Comparison of ENCODE assay signal across 25 cellular contexts in genomic region chr12:43863770-43864366, GRCh38. TPM values are rescaled to one million over a fixed set of nuclear protein-coding genes. Genes with fewer than 3 reads are reported as not detected.
DNase-seq lines count a peak whose midpoint lies in the region; ATAC-seq, FAIRE-seq and TF ChIP-seq lines count a peak whose summit lies in the region.
"Had no signal": no experiment of that assay in that cellular context is flagged by ENCODE, and none has a peak within 500 bp of the region (broad histone marks: within the 10 kb centered on the region; RNA-seq: fewer than 3 reads in every experiment).

No MANE protein-coding gene starts in this region.

- H3K27me3 ChIP-seq in right lobe of liver (no peaks in the 10 kb centered on the region), HepG2 (ENCODE audit: control insufficient read depth in 1 of 2, insufficient read depth in 2 of 2, low read length in 2 of 2) (no peaks in the 10 kb centered on the region)
- H3K27me3 ChIP-seq: BLaER1 had no signal

- H3K4me1 ChIP-seq in right lobe of liver (no peaks in the 10 kb centered on the region), HepG2 (ENCODE audit: insufficient read depth, low read length) (no peaks in the 10 kb centered on the region)
- H3K4me1 ChIP-seq: BE2C, BLaER1 had no signal

- 100% methylated on average over 3 of the region's 23 CpGs for WGBS in right lobe of liver (ENCODE audit: insufficient coverage, low coverage, low lambda C conversion rate, missing lambda C conversion rate)
- 96% methylated on average over 5 of the region's 23 CpGs for WGBS in HepG2 (ENCODE audit: low lambda C conversion rate)

- no peak overlapping the region for H3K27ac ChIP-seq in right lobe of liver
- H3K27ac ChIP-seq in HepG2 (ENCODE audit: extremely low read length, insufficient read depth, low read length), result no peak overlapping the region
- H3K27ac ChIP-seq: BLaER1 had no signal

- no peak overlapping the region for H3K4me2 ChIP-seq in HepG2 (ENCODE audit: low read depth, low read length)
- H3K4me2 ChIP-seq: BLaER1 had no signal

- H3K4me3 ChIP-seq in right lobe of liver, result no peak overlapping the region
- no peak overlapping the region for H3K4me3 ChIP-seq in HepG2 (replicated peaks in 1 of 3; ENCODE audit: insufficient read depth in 1 of 3, low read depth in 2 of 3, low read length in 3 of 3)
- H3K4me3 ChIP-seq: BLaER1, GM12878 had no signal

- H2AFZ ChIP-seq in HepG2 (ENCODE audit: low read length), result no peak overlapping the region

- no peaks in the 10 kb centered on the region for H3K79me2 ChIP-seq in HepG2 (ENCODE audit: insufficient read depth, low read length)

- no peak for TF ChIP-seq POLR2A in right lobe of liver (IDR thresholded peaks at IDR 0.05)
- no peak for TF ChIP-seq POLR2A in HepG2 (IDR thresholded peaks at IDR 0.05; ENCODE audit: insufficient read depth in 1 of 2, low read depth in 2 of 2, low read length in 2 of 2)

- TF ChIP-seq RAD21 in HepG2 (CRISPR knock-in tag; IDR thresholded peaks at IDR 0.05), result no peak

- BruUV-seq in HepG2 (replicated peaks; lab: Mats Ljungman, UMichigan), result no TSS peak

- intact Hi-C loops in right lobe of liver (cut with DNase I) (no loop called here), HepG2 (cut with micrococcal nuclease; ENCODE audit: unreplicated experiment) (no loop called here)

- TF ChIP-seq CTCF in right lobe of liver (IDR thresholded peaks at IDR 0.05) (no peak), HepG2 (CRISPR knock-in tag; IDR thresholded peaks at IDR 0.05) (no peak)

- no peaks in the 10 kb centered on the region for H4K20me1 ChIP-seq in HepG2 (ENCODE audit: insufficient read depth, low read length)
- H4K20me1 ChIP-seq: BLaER1 had no signal

- DNase-seq in activated gamma-delta T cell (lab: John Stamatoyannopoulos, UW), result peak; percentile 8
- no peak for DNase-seq in activated gamma-delta T cell treated with Interleukin-2 at 50 U/mL for 16 hours
- peak in 2 of 3 donors; percentile 17 to 48 for DNase-seq in right lobe of liver
- DNase-seq in HepG2 (ENCODE audit: low spot score), result no peak
- no peak for DNase-seq in stimulated activated naive CD4-positive, alpha-beta T cell treated with Interleukin-2 at 50 U/mL for 16 hours (lab: John Stamatoyannopoulos, UW)
- DNase-seq: 8988T; ACHN; BE2C; C1 segment of cervical spinal cord; CD4-positive, alpha-beta memory T cell; CD4-positive, CD25-positive, alpha-beta regulatory T cell; CD8-positive, alpha-beta memory T cell; COR-L47; DMS 273 treated with DMSO at 0.1 percent for 48 hours; DMS153; DMS53; DMS79; DND-41; EL; GDM1 had no signal

- in situ Hi-C loops in HepG2 (cut with HindIII; ENCODE audit: extremely low pct_ligation_motif_present, low pct_unique_long_range_greater_than_20kb), result no loop called here

- H3K36me3 ChIP-seq in right lobe of liver (no peaks in the 10 kb centered on the region), HepG2 (replicated peaks in 1 of 2; ENCODE audit: control insufficient read depth in 1 of 2, insufficient read depth in 2 of 2, low read length in 2 of 2) (no peaks in the 10 kb centered on the region)
- H3K36me3 ChIP-seq: BE2C had no signal

- H3K9ac ChIP-seq in HepG2 (ENCODE audit: insufficient read depth, low read depth, low read length), result no peak overlapping the region
- H3K9ac ChIP-seq: BLaER1 had no signal

- POLR2A ChIA-PET in HepG2 (lab: Yijun Ruan, JAX), result no interaction called here

- FAIRE-seq in HepG2 (lab: Jason Lieb, UNC), result no peak
- FAIRE-seq: A204.1, GM12878, GM12892, GM18507 had no signal

- TF ChIP-seq EP300 in HepG2 (IDR thresholded peaks at IDR 0.05; ENCODE audit: low read depth in 2 of 2, low read length in 2 of 2) (no peak), HepG2 (CRISPR knock-in tag; IDR thresholded peaks at IDR 0.05; ENCODE audit: borderline replicate concordance) (no peak)

- no peaks in the 10 kb centered on the region for H3K9me3 ChIP-seq in right lobe of liver
- H3K9me3 ChIP-seq in HepG2 (ENCODE audit: low read length), result no peaks in the 10 kb centered on the region
- H3K9me3 ChIP-seq: BE2C had no signal

- CTCF ChIA-PET in HepG2 (lab: Yijun Ruan, JAX; ENCODE audit: low intra/inter-chr PET ratio, low total read pairs), result no interaction called here

- no peak for ATAC-seq in right lobe of liver
- ATAC-seq in HepG2, result no peak
- ATAC-seq: GM12878 had no signal

TF ChIP-seq in HepG2, 621 proteins besides CTCF, POLR2A, EP300 and RAD21 (continues in another document):
- TF ChIP-seq FOXO1 (CRISPR knock-in tag; IDR thresholded peaks at IDR 0.05) (no peak), SOX5 (CRISPR knock-in tag; IDR thresholded peaks at IDR 0.05; ENCODE audit: borderline replicate concordance) (no peak), MEIS2 (CRISPR knock-in tag; IDR thresholded peaks at IDR 0.05) (no peak), MED8 (CRISPR knock-in tag; IDR thresholded peaks at IDR 0.05; ENCODE audit: insufficient replicate concordance) (no peak), NCOA1 (CRISPR knock-in tag; IDR thresholded peaks at IDR 0.05) (no peak), SNAPC2 (CRISPR knock-in tag; IDR thresholded peaks at IDR 0.05) (no peak), GPN1 (CRISPR knock-in tag; IDR thresholded peaks at IDR 0.05; ENCODE audit: borderline replicate concordance) (no peak), IRF2 (CRISPR knock-in tag; IDR thresholded peaks at IDR 0.05) (no peak), POLR2G (IDR thresholded peaks at IDR 0.05; ENCODE audit: low read depth, low read length) (no peak), HDAC2 (CRISPR knock-in tag; IDR thresholded peaks at IDR 0.05) (no peak), NFATC3 (CRISPR knock-in tag; IDR thresholded peaks at IDR 0.05) (no peak), NPAS2 (CRISPR knock-in tag; IDR thresholded peaks at IDR 0.05; ENCODE audit: borderline replicate concordance) (no peak)
- TF ChIP-seq, protein P1, sequence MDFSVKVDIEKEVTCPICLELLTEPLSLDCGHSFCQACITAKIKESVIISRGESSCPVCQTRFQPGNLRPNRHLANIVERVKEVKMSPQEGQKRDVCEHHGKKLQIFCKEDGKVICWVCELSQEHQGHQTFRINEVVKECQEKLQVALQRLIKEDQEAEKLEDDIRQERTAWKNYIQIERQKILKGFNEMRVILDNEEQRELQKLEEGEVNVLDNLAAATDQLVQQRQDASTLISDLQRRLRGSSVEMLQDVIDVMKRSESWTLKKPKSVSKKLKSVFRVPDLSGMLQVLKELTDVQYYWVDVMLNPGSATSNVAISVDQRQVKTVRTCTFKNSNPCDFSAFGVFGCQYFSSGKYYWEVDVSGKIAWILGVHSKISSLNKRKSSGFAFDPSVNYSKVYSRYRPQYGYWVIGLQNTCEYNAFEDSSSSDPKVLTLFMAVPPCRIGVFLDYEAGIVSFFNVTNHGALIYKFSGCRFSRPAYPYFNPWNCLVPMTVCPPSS (IDR thresholded peaks at IDR 0.05), result no peak

RNA-seq across cellular contexts. Expression of gene TMEM117, which starts 28.0 kb away (rescaled TPM):
- total RNA-seq in right lobe of liver, result 10 to 100 TPM in 1 of 6 experiments, 1 to 10 TPM in 5; 2.4 to 15.3 (median 3.1) TPM
- total RNA-seq in HepG2 (2016; rRNA removed; fragmentation: Illumina TruSeq; extraction: Trizol), result 6.5 and 8.5 TPM in 2 replicates
- 1.9 and 2.8 TPM in 2 replicates for total RNA-seq in HepG2 (2016; cell fraction: cytosol; rRNA removed; fragmentation: Illumina TruSeq; extraction: Trizol; ENCODE audit: low read depth)
- total RNA-seq in HepG2 (2016; cell fraction: insoluble cytoplasmic fraction; rRNA removed; fragmentation: Illumina TruSeq; extraction: Trizol), result 6.7 and 8.8 TPM in 2 replicates
- total RNA-seq in HepG2 (2016; cell fraction: membrane; rRNA removed; fragmentation: Illumina TruSeq; extraction: Trizol), result 7.0 and 7.1 TPM in 2 replicates
- total RNA-seq in HepG2 (2016; cell fraction: nucleus; rRNA removed; fragmentation: Illumina TruSeq; extraction: Trizol), result 14.7 and 19.2 TPM in 2 replicates
- polyA plus RNA-seq in HepG2 (2011; rRNA removed), result 2.8 and 3.6 TPM in 2 replicates
- 1.8 and 3.4 TPM in 2 replicates for polyA plus RNA-seq in HepG2 (2011; cell fraction: cytosol; rRNA removed)
- 1.5 and 1.7 TPM in 2 replicates for polyA plus RNA-seq in HepG2 (2011; cell fraction: nucleus; rRNA removed)
- 3.4 and 3.7 TPM in 2 replicates for polyA plus RNA-seq in HepG2 (2012)
- polyA plus RNA-seq in HepG2 (2016; cell fraction: cytosol; fragmentation: Illumina TruSeq; extraction: Trizol; ENCODE audit: low read depth), result 1.5 and 2.8 TPM in 2 replicates
- 5.9 and 7.3 TPM in 2 replicates for polyA plus RNA-seq in HepG2 (2016; cell fraction: insoluble cytoplasmic fraction; fragmentation: Illumina TruSeq; extraction: Trizol; ENCODE audit: low read depth)
- 4.7 and 5.1 TPM in 2 replicates for polyA plus RNA-seq in HepG2 (2016; cell fraction: membrane; fragmentation: Illumina TruSeq; extraction: Trizol; ENCODE audit: low read depth)
- polyA plus RNA-seq in HepG2 (2016; cell fraction: nucleus; fragmentation: Illumina TruSeq; extraction: Trizol; ENCODE audit: insufficient read depth, low read depth), result 6.2 and 6.8 TPM in 2 replicates
- polyA minus RNA-seq in HepG2 (2011; rRNA and poly(A)+ RNA removed; ENCODE audit: low replicate concordance), result 2.4 and 2.6 TPM in 2 replicates
- 2.4 and 4.6 TPM in 2 replicates for polyA minus RNA-seq in HepG2 (2011; cell fraction: cytosol; rRNA and poly(A)+ RNA removed)
- 14.3 and 16.4 TPM in 2 replicates for polyA minus RNA-seq in HepG2 (2011; cell fraction: nucleus; rRNA and poly(A)+ RNA removed)

RNA-seq across cellular contexts. Expression of gene TWF1, which starts 57.8 kb away (rescaled TPM):
- total RNA-seq in right lobe of liver (10 to 100 TPM; 28.6 to 52.9 (median 43.5) TPM), HepG2 (2016; rRNA removed; fragmentation: Illumina TruSeq; extraction: Trizol) (85.5 and 148 TPM in 2 replicates)
- 12.4 and 17.1 TPM in 2 replicates for total RNA-seq in HepG2 (2016; cell fraction: cytosol; rRNA removed; fragmentation: Illumina TruSeq; extraction: Trizol; ENCODE audit: low read depth)
- 90.5 and 142 TPM in 2 replicates for total RNA-seq in HepG2 (2016; cell fraction: insoluble cytoplasmic fraction; rRNA removed; fragmentation: Illumina TruSeq; extraction: Trizol)
- total RNA-seq in HepG2 (2016; cell fraction: membrane; rRNA removed; fragmentation: Illumina TruSeq; extraction: Trizol), result 63.7 and 70.0 TPM in 2 replicates
- total RNA-seq in HepG2 (2016; cell fraction: nucleus; rRNA removed; fragmentation: Illumina TruSeq; extraction: Trizol), result 44.9 and 45.5 TPM in 2 replicates
- 22.3 and 32.3 TPM in 2 replicates for polyA plus RNA-seq in HepG2 (2011; rRNA removed)
- polyA plus RNA-seq in HepG2 (2011; cell fraction: cytosol; rRNA removed), result 12.5 and 19.3 TPM in 2 replicates
- 11.0 and 12.8 TPM in 2 replicates for polyA plus RNA-seq in HepG2 (2011; cell fraction: nucleus; rRNA removed)
- 35.5 and 36.4 TPM in 2 replicates for polyA plus RNA-seq in HepG2 (2012)
- 13.7 and 14.1 TPM in 2 replicates for polyA plus RNA-seq in HepG2 (2016; cell fraction: cytosol; fragmentation: Illumina TruSeq; extraction: Trizol; ENCODE audit: low read depth)
- 99.5 and 109 TPM in 2 replicates for polyA plus RNA-seq in HepG2 (2016; cell fraction: insoluble cytoplasmic fraction; fragmentation: Illumina TruSeq; extraction: Trizol; ENCODE audit: low read depth)
- 41.8 and 46.1 TPM in 2 replicates for polyA plus RNA-seq in HepG2 (2016; cell fraction: membrane; fragmentation: Illumina TruSeq; extraction: Trizol; ENCODE audit: low read depth)
- polyA plus RNA-seq in HepG2 (2016; cell fraction: nucleus; fragmentation: Illumina TruSeq; extraction: Trizol; ENCODE audit: insufficient read depth, low read depth), result 41.4 and 45.6 TPM in 2 replicates
- polyA minus RNA-seq in HepG2 (2011; rRNA and poly(A)+ RNA removed; ENCODE audit: low replicate concordance), result 9.6 and 27.1 TPM in 2 replicates
- polyA minus RNA-seq in HepG2 (2011; cell fraction: cytosol; rRNA and poly(A)+ RNA removed), result 42.4 and 45.7 TPM in 2 replicates
- 39.9 and 42.1 TPM in 2 replicates for polyA minus RNA-seq in HepG2 (2011; cell fraction: nucleus; rRNA and poly(A)+ RNA removed)

Comparison
In these comparisons a context has a peak if more than half of its experiments do, and no peak if none do; other contexts are left out.
1. DNase-seq: peak in activated gamma-delta T cell (single experiment) and right lobe of liver (2 of 3); none in activated gamma-delta T cell treated with Interleukin-2 at 50 U/mL for 16 hours (single experiment), HepG2 (single experiment) and stimulated activated naive CD4-positive, alpha-beta T cell treated with Interleukin-2 at 50 U/mL for 16 hours (single experiment).